In the genomic region with DNA sequence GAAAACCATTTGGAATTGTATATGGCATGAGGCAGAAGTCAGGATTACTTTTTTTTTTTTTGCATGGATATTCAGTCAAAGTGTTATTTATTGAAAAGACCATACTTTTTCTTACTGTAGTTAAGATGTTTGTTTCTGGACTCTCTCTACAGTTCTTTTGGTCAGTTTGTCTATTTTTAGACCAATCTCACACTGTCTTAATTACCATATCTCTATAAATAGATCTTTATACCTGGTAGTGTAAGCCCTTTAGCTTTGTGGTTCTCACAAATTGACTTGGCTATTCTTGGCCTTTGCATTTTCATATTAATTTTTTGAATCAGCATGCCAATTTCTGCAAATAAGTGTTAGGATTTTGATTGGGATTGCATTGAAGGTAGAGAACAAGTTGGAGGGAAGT, we compare ENCODE assay signal across 30 cellular contexts.
"Had no signal": no experiment of that assay in that cellular context is flagged by ENCODE, and none has a peak within 500 bp of the region (broad histone marks: within the 10 kb centered on the region; RNA-seq: fewer than 3 reads in every experiment).

No MANE protein-coding gene starts in this region.

- H3K9me3 ChIP-seq: MG63, SJSA1, SK-N-SH had no signal

- ATAC-seq: Panc1, Right ventricle myocardium inferior, T-cell had no signal

- H3K4me2 ChIP-seq: PC-9, SK-N-SH had no signal

- H3K36me3 ChIP-seq: MG63, SJSA1 had no signal

- H3K4me3 ChIP-seq: MG63, PC-9, SJSA1 had no signal

- H2AFZ ChIP-seq: PC-9 had no signal

- DNase-seq: Kasumi-1, KG1, MG63, MV-4-11, NCI-H1092, NCI-H1105, NCI-H1417 treated with DMSO at 0.1 percent for 48 hours, NCI-H1436 treated with DMSO at 0.1 percent for 48 hours, NCI-H1694 treated with DMSO at 0.1 percent for 48 hours, NCI-H187 treated with DMSO at 0.1 percent for 48 hours, NCI-H2029, NCI-H2081, NCI-H2171 treated with DMSO at 0.1 percent for 48 hours, NCI-H2227 treated with DMSO at 0.1 percent for 48 hours, NCI-H345, NCI-H446, NCI-H510A treated with DMSO at 0.1 percent for 48 hours, NCI-H526, NCI-H69, NCI-H748 treated with DMSO at 0.1 percent for 48 hours, NCI-H82, PC-9, SHP77 treated with DMSO at 0.1 percent for 48 hours, SK-N-SH, SW 1271, T-cell had no signal

- H3K27ac ChIP-seq: PC-9, RWPE1, SJSA1 had no signal

- H3K27me3 ChIP-seq: MG63, SJSA1 had no signal

- H3K4me1 ChIP-seq: SJSA1 had no signal

- H3K9ac ChIP-seq: SK-N-SH had no signal
